ENCODE assay signal across 33 cellular contexts in the genomic region with DNA sequence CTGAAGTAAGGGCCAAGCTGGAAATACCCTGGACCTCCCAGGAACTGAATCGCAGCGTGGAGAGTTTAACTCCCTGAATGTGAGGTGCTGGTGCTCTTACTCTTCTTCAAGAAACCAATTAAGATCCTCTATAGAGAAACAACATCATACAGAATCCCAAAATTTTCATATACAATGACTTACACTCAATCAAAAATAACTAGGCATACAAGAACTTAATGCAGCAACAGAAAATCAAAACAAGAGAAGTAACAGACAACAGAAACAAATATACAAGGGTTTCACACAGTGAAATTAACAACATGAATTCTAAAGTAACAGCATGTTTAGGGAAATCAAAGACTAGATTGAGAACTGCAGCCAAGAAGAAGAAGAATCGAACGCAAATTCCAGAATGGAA.
"Had no signal": no experiment of that assay in that cellular context is flagged by ENCODE, and none has a peak within 500 bp of the region (broad histone marks: within the 10 kb centered on the region; RNA-seq: fewer than 3 reads in every experiment).

No MANE protein-coding gene starts in this region.

- H3K4me3 Mint-ChIP-seq: activated B cell treated with CpG ODN at 0.5 μM for 24 hours; activated CD4-positive, alpha-beta memory T cell treated with anti-CD3 and anti-CD28 coated beads for 36 hours; activated CD4-positive, alpha-beta T cell treated with anti-CD3 and anti-CD28 coated beads, Interleukin-2, amount 10 ng/mL, durations not matched to agents 24 days and 14 days; activated naive CD4-positive, alpha-beta T cell treated with anti-CD3 and anti-CD28 coated beads, Interleukin-2, amount 10 ng/mL, durations not matched to agents 7 days and 5 days; activated naive CD4-positive, alpha-beta T cell treated with anti-CD3 and anti-CD28 coated beads, Interleukin-2, amount 50 U/mL, for 24 hours; activated naive CD8-positive, alpha-beta T cell; activated naive CD8-positive, alpha-beta T cell treated with anti-CD3 and anti-CD28 coated beads, Interleukin-2, amount 10 ng/mL, durations not matched to agents 7 days and 5 days; activated naive CD8-positive, alpha-beta T cell treated with anti-CD3 and anti-CD28 coated beads, Interleukin-2, amount 50 U/mL, for 24 hours; activated T-cell treated with anti-CD3 and anti-CD28 coated beads, Interleukin-2, amount 50 U/mL, for 24 hours; brain; central memory CD8-positive, alpha-beta T cell; T-helper 1 cell treated with Interleukin-12 subunit alpha and Interleukin-12 subunit beta and Interleukin-4 antibody, amounts not matched to agents 30 μg/mL and 1 μg/mL, for 36 hours; T-helper 2 cell treated with Interferon-gamma antibody and Interleukin-4, amounts not matched to agents 5 μg/mL and 100 μg/mL, for 36 hours had no signal

- H3K27me3 Mint-ChIP-seq: activated B cell treated with CpG ODN at 0.5 μM for 24 hours; activated CD4-positive, alpha-beta memory T cell treated with anti-CD3 and anti-CD28 coated beads for 36 hours; activated CD4-positive, alpha-beta T cell treated with anti-CD3 and anti-CD28 coated beads, Interleukin-2, amount 10 ng/mL, durations not matched to agents 24 days and 14 days; activated naive CD4-positive, alpha-beta T cell treated with anti-CD3 and anti-CD28 coated beads, Interleukin-2, amount 10 ng/mL, durations not matched to agents 7 days and 5 days; activated naive CD4-positive, alpha-beta T cell treated with anti-CD3 and anti-CD28 coated beads, Interleukin-2, amount 50 U/mL, for 24 hours; activated naive CD8-positive, alpha-beta T cell; activated naive CD8-positive, alpha-beta T cell treated with anti-CD3 and anti-CD28 coated beads, Interleukin-2, amount 10 ng/mL, durations not matched to agents 7 days and 5 days; activated naive CD8-positive, alpha-beta T cell treated with anti-CD3 and anti-CD28 coated beads, Interleukin-2, amount 50 U/mL, for 24 hours; activated T-cell treated with anti-CD3 and anti-CD28 coated beads, Interleukin-2, amount 50 U/mL, for 24 hours; brain; central memory CD8-positive, alpha-beta T cell had no signal

- ATAC-seq: activated naive CD8-positive, alpha-beta T cell treated with anti-CD3 and anti-CD28 coated beads, Interleukin-2, amount 50 U/mL, for 24 hours had no signal

- H3K4me3 ChIP-seq: ascending aorta, cardiac muscle cell had no signal

- H3K4me1 Mint-ChIP-seq: activated B cell treated with CpG ODN at 0.5 μM for 24 hours; activated naive CD4-positive, alpha-beta T cell treated with anti-CD3 and anti-CD28 coated beads, Interleukin-2, amount 10 ng/mL, durations not matched to agents 7 days and 5 days; activated naive CD8-positive, alpha-beta T cell treated with anti-CD3 and anti-CD28 coated beads, Interleukin-2, amount 10 ng/mL, durations not matched to agents 7 days and 5 days; brain had no signal

- H3K27ac Mint-ChIP-seq: activated B cell treated with CpG ODN at 0.5 μM for 24 hours; activated CD4-positive, alpha-beta memory T cell treated with anti-CD3 and anti-CD28 coated beads for 36 hours; activated CD4-positive, alpha-beta T cell treated with anti-CD3 and anti-CD28 coated beads, Interleukin-2, amount 10 ng/mL, durations not matched to agents 24 days and 14 days; activated naive CD4-positive, alpha-beta T cell treated with anti-CD3 and anti-CD28 coated beads, Interleukin-2, amount 10 ng/mL, durations not matched to agents 7 days and 5 days; activated naive CD8-positive, alpha-beta T cell; activated naive CD8-positive, alpha-beta T cell treated with anti-CD3 and anti-CD28 coated beads, Interleukin-2, amount 10 ng/mL, durations not matched to agents 7 days and 5 days; activated naive CD8-positive, alpha-beta T cell treated with anti-CD3 and anti-CD28 coated beads, Interleukin-2, amount 50 U/mL, for 24 hours; activated T-cell treated with anti-CD3 and anti-CD28 coated beads, Interleukin-2, amount 50 U/mL, for 24 hours; activated T-helper 2 cell treated with anti-CD3 and anti-CD28 coated beads, Interferon-gamma antibody, Interleukin-2, Interleukin-4, amounts not matched to agents 10 μg/mL and 5 μg/mL and 100 μg/mL, durations not matched to agents 14 hours and 24 hours and 36 hours; brain; T-helper 1 cell treated with Interleukin-12 subunit alpha and Interleukin-12 subunit beta and Interleukin-4 antibody, amounts not matched to agents 30 μg/mL and 1 μg/mL, for 36 hours; T-helper 2 cell treated with Interferon-gamma antibody and Interleukin-4, amounts not matched to agents 5 μg/mL and 100 μg/mL, for 36 hours had no signal

- DNase-seq: activated B cell treated with CpG ODN at 0.5 μM for 24 hours; activated CD4-positive, alpha-beta memory T cell treated with anti-CD3 and anti-CD28 coated beads for 36 hours; activated CD4-positive, alpha-beta T cell treated with anti-CD3 and anti-CD28 coated beads for 4 hours; activated CD4-positive, alpha-beta T cell treated with anti-CD3 and anti-CD28 coated beads, Interleukin-2, amount 10 ng/mL, durations not matched to agents 24 days and 14 days; activated CD4-positive, alpha-beta T cell treated with anti-CD3 and anti-CD28 coated beads, Interleukin-2, amount 50 U/mL, for 1 hour; activated CD4-positive, alpha-beta T cell treated with anti-CD3 and anti-CD28 coated beads, Interleukin-2, amount 50 U/mL, for 4 hours; activated CD4-positive, CD25-positive, alpha-beta regulatory T cell treated with anti-CD3 and anti-CD28 coated beads, Interleukin-2, amount 50 U/mL, for 72 hours; activated CD8-positive, alpha-beta memory T cell treated with anti-CD3 and anti-CD28 coated beads, Interleukin-2, amount 50 U/mL, for 48 hours; activated effector memory CD4-positive, alpha-beta T cell treated with Interleukin-2 at 50 U/mL for 16 hours; activated gamma-delta T cell; activated naive CD4-positive, alpha-beta T cell treated with anti-CD3 and anti-CD28 coated beads, Interleukin-2, amount 10 ng/mL, durations not matched to agents 7 days and 5 days; activated naive CD4-positive, alpha-beta T cell treated with Interleukin-2 at 50 U/mL for 16 hours; activated naive CD8-positive, alpha-beta T cell treated with anti-CD3 and anti-CD28 coated beads, Interleukin-2, amount 10 ng/mL, durations not matched to agents 7 days and 5 days; activated naive CD8-positive, alpha-beta T cell treated with anti-CD3 and anti-CD28 coated beads, Interleukin-2, amount 50 U/mL, for 24 hours; activated T-cell treated with anti-CD3 and anti-CD28 coated beads, Interleukin-2, amount 50 U/mL, for 24 hours; activated T-cell treated with anti-CD3 and anti-CD28 coated beads, Interleukin-2, amount 50 U/mL, for 48 hours; amygdala; anterior cingulate cortex; caudate nucleus; cerebellar nuclear complex; T-helper 1 cell; T-helper 2 cell; T-helper 9 cell had no signal

- H3K9me3 ChIP-seq: ascending aorta had no signal

- H3K27me3 ChIP-seq: ascending aorta, cardiac muscle cell had no signal

- H3K27ac ChIP-seq: ascending aorta, cardiac muscle cell, VCaP had no signal
